ENCODE assay signal across 14 cellular contexts in genomic region chr5:150618588-150619281, GRCh38. TPM values are rescaled to one million over a fixed set of nuclear protein-coding genes. Genes with fewer than 3 reads are reported as not detected.
DNase-seq lines count a peak whose midpoint lies in the region; ATAC-seq and TF ChIP-seq lines count a peak whose summit lies in the region.
"Had no signal": no experiment of that assay in that cellular context is flagged by ENCODE, and none has a peak within 500 bp of the region (broad histone marks: within the 10 kb centered on the region; RNA-seq: fewer than 3 reads in every experiment).

No MANE protein-coding gene starts in this region.

- H3K27me3 Mint-ChIP-seq in activated CD4-positive, alpha-beta memory T cell treated with anti-CD3 and anti-CD28 coated beads, Interleukin-2, amount 10 ng/mL, durations not matched to agents 7 days and 5 days, result peaks cover 26% of the 10 kb centered on the region

- H3K4me3 ChIP-seq in adrenal gland, result no peak overlapping the region
- H3K4me3 ChIP-seq in left ventricle myocardium inferior, result peak overlapping the region; percentile 19

- H3K4me1 Mint-ChIP-seq in activated CD4-positive, alpha-beta memory T cell treated with anti-CD3 and anti-CD28 coated beads, Interleukin-2, amount 10 ng/mL, durations not matched to agents 7 days and 5 days, result peaks cover 8% of the 10 kb centered on the region

- no peak for ATAC-seq in HG02970 (IDR thresholded peaks at IDR 0.05; ENCODE audit: low FRiP score, unreplicated experiment)

- no peak overlapping the region for H3K4me3 Mint-ChIP-seq in activated CD4-positive, alpha-beta memory T cell treated with anti-CD3 and anti-CD28 coated beads, Interleukin-2, amount 10 ng/mL, durations not matched to agents 7 days and 5 days
- H3K4me3 Mint-ChIP-seq: memory B cell had no signal

- DNase-seq in AG08395 (ENCODE audit: low spot score) (peak; percentile 45), adrenal gland (peak in 5 of 7 donors; percentile 61 to 80 (median 69)), left ventricle myocardium inferior (peak; percentile 48), renal cortical epithelial cell (ENCODE audit: low read depth) (peak; percentile 88), amniotic stem cell (lab: John Stamatoyannopoulos, UW) (no peak), SW480 (ENCODE audit: low spot score) (no peak)
- DNase-seq in activated CD4-positive, alpha-beta memory T cell treated with anti-CD3 and anti-CD28 coated beads, Interleukin-2, amount 10 ng/mL, durations not matched to agents 7 days and 5 days, result no peak
- DNase-seq: NCI-H1930, small intestine, T1000 had no signal

- intact Hi-C loops in adrenal gland (cut with DNase I), result no loop called here
- intact Hi-C loops in left ventricle myocardium inferior (cut with micrococcal nuclease), result no loop called here

- no peaks in the 10 kb centered on the region for H3K36me3 ChIP-seq in adrenal gland (replicated peaks in 1 of 2)
- no peaks in the 10 kb centered on the region for H3K36me3 ChIP-seq in left ventricle myocardium inferior

- no peaks in the 10 kb centered on the region for H3K36me3 Mint-ChIP-seq in activated CD4-positive, alpha-beta memory T cell treated with anti-CD3 and anti-CD28 coated beads, Interleukin-2, amount 10 ng/mL, durations not matched to agents 7 days and 5 days (ENCODE audit: low read depth)
- H3K36me3 Mint-ChIP-seq: memory B cell had no signal

- no peaks in the 10 kb centered on the region for H3K9me3 Mint-ChIP-seq in activated CD4-positive, alpha-beta memory T cell treated with anti-CD3 and anti-CD28 coated beads, Interleukin-2, amount 10 ng/mL, durations not matched to agents 7 days and 5 days
- H3K9me3 Mint-ChIP-seq: memory B cell had no signal

- H3K27ac Mint-ChIP-seq in activated CD4-positive, alpha-beta memory T cell treated with anti-CD3 and anti-CD28 coated beads, Interleukin-2, amount 10 ng/mL, durations not matched to agents 7 days and 5 days, result no peak overlapping the region
- H3K27ac Mint-ChIP-seq: memory B cell had no signal

- H3K27me3 ChIP-seq in adrenal gland (no peaks in the 10 kb centered on the region), left ventricle myocardium inferior (ENCODE audit: low read depth) (no peaks in the 10 kb centered on the region)

- WGBS in adrenal gland, 4 donors, result 55 to 66% (median 63%) methylated on average over 14 to 17 of the region's 17 CpGs

- H3K27ac ChIP-seq in adrenal gland, result peak overlapping the region in 4 of 5 donors; percentile 39 to 88 (median 62)
- peak overlapping the region; percentile 99 for H3K27ac ChIP-seq in left ventricle myocardium inferior (replicated peaks)

- peaks cover 32 to 65% of the 10 kb centered on the region in 2 donors for H3K4me1 ChIP-seq in adrenal gland (replicated peaks in 1 of 2)
- H3K4me1 ChIP-seq in left ventricle myocardium inferior, result peaks cover 100% of the 10 kb centered on the region

- H3K9me3 ChIP-seq in adrenal gland (replicated peaks in 1 of 3) (no peaks in the 10 kb centered on the region), left ventricle myocardium inferior (replicated peaks) (no peaks in the 10 kb centered on the region)

- TF ChIP-seq POLR2A in adrenal gland (IDR thresholded peaks at IDR 0.05), result no peak

- CTCF ChIA-PET in activated CD4-positive, alpha-beta memory T cell treated with anti-CD3 and anti-CD28 coated beads, Interleukin-2, amount 10 ng/mL, durations not matched to agents 7 days and 5 days (lab: Charles Lee), result no interaction called here

- TF ChIP-seq CTCF in adrenal gland (IDR thresholded peaks at IDR 0.05), result no peak
- TF ChIP-seq CTCF in left ventricle myocardium inferior (IDR thresholded peaks at IDR 0.05; ENCODE audit: borderline replicate concordance), result no peak

- POLR2A ChIA-PET in activated CD4-positive, alpha-beta memory T cell treated with anti-CD3 and anti-CD28 coated beads, Interleukin-2, amount 10 ng/mL, durations not matched to agents 7 days and 5 days (lab: Charles Lee), result no interaction called here

RNA-seq across cellular contexts. Expression of gene SYNPO, which starts 21.7 kb away (rescaled TPM):
- total RNA-seq in adrenal gland (100 to 1,000 TPM in 5 of 8 donors, 10 to 100 TPM in 3; 86.8 to 293 (median 151) TPM), left ventricle myocardium inferior (715 TPM), renal cortical epithelial cell (3.3 and 23.1 TPM in 2 replicates)
- polyA plus RNA-seq in adrenal gland, result 100 to 1,000 TPM in 2 of 3 donors, 10 to 100 TPM in 1; 59.4 to 254 (median 108) TPM
- total RNA-seq in activated CD4-positive, alpha-beta memory T cell treated with anti-CD3 and anti-CD28 coated beads, Interleukin-2, amount 10 ng/mL, durations not matched to agents 7 days and 5 days, result under 1 TPM; 0.08 to 0.10 TPM

RNA-seq across cellular contexts. Expression of gene MYOZ3, which starts 42.3 kb away (rescaled TPM):
- total RNA-seq in adrenal gland (1 to 10 TPM in 1 of 8 donors, under 1 TPM in 6, not detected in 1; 0.12 to 1.9 (median 0.42) TPM), left ventricle myocardium inferior (6.2 TPM), renal cortical epithelial cell (0.45 and 0.87 TPM in 2 replicates)
- 1 to 10 TPM in 1 of 3 donors, under 1 TPM in 2; 0.16 to 1.4 (median 0.51) TPM for polyA plus RNA-seq in adrenal gland
- under 1 TPM in 1 of 2 experiments, not detected in 1; 0.13 TPM for total RNA-seq in activated CD4-positive, alpha-beta memory T cell treated with anti-CD3 and anti-CD28 coated beads, Interleukin-2, amount 10 ng/mL, durations not matched to agents 7 days and 5 days
- total RNA-seq: esophagus mucosa, G401 had no signal

Comparison
In these comparisons a context has a peak if more than half of its experiments do, and no peak if none do; other contexts are left out.
1. DNase-seq: peak in AG08395 (single experiment), adrenal gland (5 of 7), left ventricle myocardium inferior (single experiment) and renal cortical epithelial cell (single experiment); none in amniotic stem cell (single experiment), activated CD4-positive, alpha-beta memory T cell treated with anti-CD3 and anti-CD28 coated beads, Interleukin-2, amount 10 ng/mL, durations not matched to agents 7 days and 5 days (single experiment) and SW480 (single experiment).